8 cellular contexts compared by ENCODE assay signal in genomic region chr14:32076278-32077080, GRCh38. TPM values are rescaled to one million over a fixed set of nuclear protein-coding genes. Genes with fewer than 3 reads are reported as not detected.
A peak's percentile ranks its signal among the peaks of the same experiment; 100 is the strongest.
DNase-seq lines count a peak whose midpoint lies in the region; ATAC-seq and TF ChIP-seq lines count a peak whose summit lies in the region.

No MANE protein-coding gene starts in this region.

- H4K20me1 ChIP-seq in hepatocyte (ENCODE audit: insufficient read depth, poor library complexity, severe bottlenecking) = peaks cover 29% of the 10 kb centered on the region

- under 1% methylated on average over 23 of the region's 76 CpGs for WGBS in hepatocyte (ENCODE audit: low lambda C conversion rate, missing lambda C conversion rate)
- WGBS in aorta, 2 donors = 1% methylated on average over 24 to 76 of the region's 76 CpGs

- H3K27ac ChIP-seq in hepatocyte (peak overlapping the region; percentile 99), rectal smooth muscle tissue (ENCODE audit: low read depth, low read length) (peak overlapping the region; percentile 97), aorta (ENCODE audit: low read depth in 1 of 2, low read length in 2 of 2) (peak overlapping the region; percentile 80 to 94)

- intact Hi-C loops in aorta (cut with DNase I) = loop anchor here (2.0 to 10.0 kb wide), 7 partner anchors 48 to 572 kb away; partner anchors contain the start of genes RNU6-7 (in 2 of the 2) and RNU6-8 (in 2 of the 2)

- H3K9me2 ChIP-seq in hepatocyte (replicated peaks; ENCODE audit: insufficient read depth) = no peaks in the 10 kb centered on the region

- no peaks in the 10 kb centered on the region for H3K27me3 ChIP-seq in hepatocyte
- H3K27me3 ChIP-seq in rectal smooth muscle tissue (ENCODE audit: control insufficient read depth, insufficient read depth, low read length) = no peaks in the 10 kb centered on the region
- H3K27me3 ChIP-seq in aorta (ENCODE audit: control insufficient read depth in 1 of 2, insufficient read depth in 2 of 2, low read length in 1 of 2) = no peaks in the 10 kb centered on the region

- POLR2A ChIA-PET in GM10248 (lab: Yijun Ruan, JAX) = interaction anchor here (0.5 kb wide), 1 partner anchor 144 kb away, joined by 3 read pairs; no protein-coding TSS in a partner anchor

- TF ChIP-seq CTCF in GM10248 (IDR thresholded peaks at IDR 0.05; ENCODE audit: control extremely low read depth, extremely low read depth, low read depth, missing control alignments) (no peak), astrocyte of the cerebellum (IDR thresholded peaks at IDR 0.05; ENCODE audit: low read depth, low read length, missing control alignments) (no peak), hepatocyte (IDR thresholded peaks at IDR 0.05; ENCODE audit: poor library complexity) (no peak)

- H3K9ac ChIP-seq in rectal smooth muscle tissue (ENCODE audit: low read length) = peak overlapping the region; percentile 95

- CTCF ChIA-PET in GM10248 (lab: Yijun Ruan, JAX) = interaction anchor here (0.8 to 2.1 kb wide), 6 partner anchors 21 to 401 kb away, joined by 3 to 10 read pairs (median 3); no protein-coding TSS in a partner anchor

- peak; percentile 48 for ATAC-seq in HG02623 (IDR thresholded peaks at IDR 0.05; ENCODE audit: unreplicated experiment)
- ATAC-seq in aorta (ENCODE audit: low FRiP score) = peak; percentile 97

- H3K4me1 ChIP-seq in hepatocyte (ENCODE audit: insufficient read depth) = peaks cover 15% of the 10 kb centered on the region
- H3K4me1 ChIP-seq in rectal smooth muscle tissue (ENCODE audit: control insufficient read depth, insufficient read depth, low read length) = peaks cover 15% of the 10 kb centered on the region
- H3K4me1 ChIP-seq in aorta (ENCODE audit: control insufficient read depth in 1 of 2, insufficient read depth in 2 of 2, low read length in 2 of 2) = peaks cover 0 to 2% of the 10 kb centered on the region in 2 donors

- H3K4me3 ChIP-seq in astrocyte of the cerebellum (ENCODE audit: low read depth, low read length) (peak overlapping the region; percentile 89), hepatocyte (peak overlapping the region; percentile 61), rectal smooth muscle tissue (ENCODE audit: low read length) (peak overlapping the region; percentile 82), aorta (ENCODE audit: low read length in 2 of 2) (peak overlapping the region; percentile 93 to 98)

- H3K79me2 ChIP-seq in hepatocyte = peaks cover 56% of the 10 kb centered on the region

- H2AFZ ChIP-seq in hepatocyte = peak overlapping the region; percentile 81

- H3K9me3 ChIP-seq in hepatocyte (ENCODE audit: low read depth) (no peaks in the 10 kb centered on the region), aorta (ENCODE audit: control insufficient read depth, low read length) (no peaks in the 10 kb centered on the region)

- peak; percentile 79 for DNase-seq in GM10248 (ENCODE audit: extremely low spot score)
- peak; percentile 90 for DNase-seq in NCI-H128 (lab: John Stamatoyannopoulos, UW; ENCODE audit: unreplicated experiment)
- peak; percentile 67 to 80 (median 70) for DNase-seq in T-helper 1 cell
- peak; percentile 92 for DNase-seq in astrocyte of the cerebellum (ENCODE audit: low read depth)
- DNase-seq in hepatocyte (ENCODE audit: low spot score) = peak; percentile 99
- peak; percentile 98 to 99 for DNase-seq in aorta

- H3K4me2 ChIP-seq in hepatocyte = peak overlapping the region; percentile 87

- H3K36me3 ChIP-seq in hepatocyte (replicated peaks; ENCODE audit: insufficient read depth, low read depth) = no peaks in the 10 kb centered on the region
- H3K36me3 ChIP-seq in rectal smooth muscle tissue (ENCODE audit: control insufficient read depth, insufficient read depth, low read length) = no peaks in the 10 kb centered on the region
- no peaks in the 10 kb centered on the region for H3K36me3 ChIP-seq in aorta (ENCODE audit: control insufficient read depth in 1 of 2, insufficient read depth in 2 of 2, low read length in 1 of 2)

- in situ Hi-C loops in astrocyte of the cerebellum (cut with HindIII; ENCODE audit: low sequenced_read_pairs) = no loop called here

RNA-seq across cellular contexts. Expression of gene ARHGAP5, which starts 0.6 kb away (rescaled TPM):
- total RNA-seq in hepatocyte (136 and 144 TPM in 2 replicates), aorta (100 to 1,000 TPM; 114 to 120 TPM)
- polyA plus RNA-seq in hepatocyte (14.2 and 16.5 TPM in 2 replicates), aorta (10 to 100 TPM; 20.7 to 22.5 TPM)

Comparison
In these comparisons a context has a peak if more than half of its experiments do, and no peak if none do; other contexts are left out.
1. Peak in every context shown above with its lines: DNase-seq, ATAC-seq, H3K4me3 ChIP-seq and H3K27ac ChIP-seq.